ENCODE assay signal across 8 cellular contexts in the genomic region with DNA sequence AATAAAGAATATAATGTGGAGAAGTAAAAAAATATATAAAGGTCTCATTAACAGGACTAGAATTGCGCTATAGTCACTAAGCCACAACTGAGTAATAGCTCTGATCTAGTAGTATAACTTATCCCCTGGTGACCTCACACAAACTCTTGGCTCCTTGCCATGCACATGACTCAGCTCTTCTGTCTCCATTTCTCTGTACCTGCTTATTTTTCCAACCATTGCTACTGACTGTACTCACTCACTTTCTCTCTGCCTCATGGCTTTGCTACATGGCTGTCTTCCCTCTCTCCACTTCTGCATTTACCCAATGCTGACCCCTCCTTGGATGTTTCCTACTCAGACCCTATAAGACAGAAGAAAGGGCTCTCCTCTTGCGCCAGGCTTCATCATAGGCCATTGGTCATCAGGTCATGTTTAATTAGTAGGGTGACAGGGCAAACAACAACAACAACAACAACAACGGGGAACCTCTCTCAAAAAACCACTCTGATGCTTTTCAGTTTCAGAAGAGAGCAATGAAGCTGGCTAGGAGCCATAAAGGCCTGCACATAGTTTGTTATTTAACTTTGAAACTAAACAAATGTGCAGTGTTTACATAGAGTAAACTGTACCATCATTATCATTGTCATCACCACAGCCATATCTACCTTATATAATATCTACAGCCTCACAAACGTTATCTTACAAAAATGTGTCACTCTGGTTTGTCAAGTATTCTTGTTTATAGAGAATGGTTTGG. TPM values are rescaled to one million over a fixed set of nuclear protein-coding genes. Genes with fewer than 3 reads are reported as not detected.
DNase-seq lines count a peak whose midpoint lies in the region; ATAC-seq and TF ChIP-seq lines count a peak whose summit lies in the region.

No MANE protein-coding gene starts in this region.

- H3K4me1 ChIP-seq in foreskin keratinocyte = no peaks in the 10 kb centered on the region

- ATAC-seq in GM18498 (IDR thresholded peaks at IDR 0.05; ENCODE audit: unreplicated experiment) = peak; percentile 61
- ATAC-seq in foreskin keratinocyte = peak; percentile 98
- no peak for ATAC-seq in HG02938 (IDR thresholded peaks at IDR 0.05; ENCODE audit: unreplicated experiment)

- H3K27ac ChIP-seq in foreskin keratinocyte = no peak overlapping the region

- DNase-seq in NCI-H1105 treated with DMSO at 0.1 percent for 48 hours (lab: John Stamatoyannopoulos, UW) = peak; percentile 58
- DNase-seq in activated CD8-positive, alpha-beta memory T cell treated with anti-CD3 and anti-CD28 coated beads for 4 hours (ENCODE audit: low read depth in 2 of 2) = peak; percentile 31 to 38
- peak; percentile 78 to 91 for DNase-seq in foreskin keratinocyte
- peak; percentile 23 to 51 (median 45) for DNase-seq in stimulated activated CD4-positive, alpha-beta T cell treated with anti-CD3 and anti-CD28 coated beads, TNF-alpha, amount 100 ng/mL, for 4 hours (ENCODE audit: low read depth in 3 of 3)
- no peak for DNase-seq in foreskin melanocyte
- no peak for DNase-seq in HuH-7 (ENCODE audit: low spot score)

- no peaks in the 10 kb centered on the region for H3K27me3 ChIP-seq in foreskin keratinocyte

- TF ChIP-seq CTCF in foreskin keratinocyte (conservative IDR thresholded peaks at IDR 0.05) = no peak

RNA-seq across cellular contexts. Expression of gene KRAS, which starts 25.6 kb away (rescaled TPM):
- total RNA-seq in foreskin keratinocyte = 23.4 and 26.0 TPM in 2 replicates
- 7.0 and 7.6 TPM in 2 replicates for polyA plus RNA-seq in foreskin keratinocyte

Comparison
In these comparisons a context has a peak if more than half of its experiments do, and no peak if none do; other contexts are left out.
1. DNase-seq: peak in NCI-H1105 treated with DMSO at 0.1 percent for 48 hours (single experiment), activated CD8-positive, alpha-beta memory T cell treated with anti-CD3 and anti-CD28 coated beads for 4 hours (2 of 2), foreskin keratinocyte (2 of 2) and stimulated activated CD4-positive, alpha-beta T cell treated with anti-CD3 and anti-CD28 coated beads, TNF-alpha, amount 100 ng/mL, for 4 hours (3 of 3); none in foreskin melanocyte (single experiment) and HuH-7 (single experiment).